ENCODE assay signal across 8 cellular contexts in genomic region chr15:63156708-63157065, GRCh38. TPM values are rescaled to one million over a fixed set of nuclear protein-coding genes. Genes with fewer than 3 reads are reported as not detected.
DNase-seq lines count a peak whose midpoint lies in the region; ATAC-seq, FAIRE-seq and TF ChIP-seq lines count a peak whose summit lies in the region.

No MANE protein-coding gene starts in this region.

- FAIRE-seq in kidney (lab: Jason Lieb, UNC): no peak

- H3K27me3 ChIP-seq in BE2C: no peaks in the 10 kb centered on the region

- H3K9me3 ChIP-seq in BE2C (no peaks in the 10 kb centered on the region), kidney (ENCODE audit: control insufficient read depth in 1 of 2, low read length in 2 of 2) (no peaks in the 10 kb centered on the region)

- TF ChIP-seq CTCF in BE2C (IDR thresholded peaks at IDR 0.05; ENCODE audit: low read depth, low read length) (no peak), kidney (IDR thresholded peaks at IDR 0.05; ENCODE audit: borderline replicate concordance, extremely low read depth, insufficient read depth) (no peak)

- H3K9ac ChIP-seq in kidney (ENCODE audit: low read length in 2 of 2): peak overlapping the region; percentile 84 to 90

- DNase-seq in BE2C (no peak), RPMI7951 (ENCODE audit: low read depth) (peak; percentile 44), cerebellum (ENCODE audit: low spot score) (peak; percentile 29), kidney (no peak), smooth muscle cell of the brain vasculature (ENCODE audit: low read depth, low spot score) (peak; percentile 10), NCI-H1694 treated with DMSO at 0.1 percent for 48 hours (lab: John Stamatoyannopoulos, UW) (no peak)

- H3K4me3 ChIP-seq in BE2C (ENCODE audit: low read depth, low read length) (peak overlapping the region; percentile 95), kidney (ENCODE audit: low read length in 2 of 2) (peak overlapping the region; percentile 85 to 93)

- H3K4me1 ChIP-seq in BE2C: no peaks in the 10 kb centered on the region
- peaks cover 0 to 3% of the 10 kb centered on the region in 2 donors for H3K4me1 ChIP-seq in kidney (ENCODE audit: control insufficient read depth in 1 of 2, insufficient read depth in 1 of 2, low read depth in 1 of 2, low read length in 2 of 2)

- ATAC-seq in GM21381 (IDR thresholded peaks at IDR 0.05; ENCODE audit: unreplicated experiment) (peak; percentile 23), GM21423 (IDR thresholded peaks at IDR 0.05; ENCODE audit: unreplicated experiment) (no peak)

- H3K36me3 ChIP-seq in BE2C (peaks cover 7% of the 10 kb centered on the region; the same call in 1 of the 2 replicates), kidney (ENCODE audit: control insufficient read depth in 1 of 2, insufficient read depth in 2 of 2, low read length in 2 of 2) (peaks cover 2 to 10% of the 10 kb centered on the region in 2 donors)

- peak overlapping the region; percentile 94 to 98 for H3K27ac ChIP-seq in kidney (ENCODE audit: low read depth in 2 of 2, low read length in 2 of 2)

- intact Hi-C loops in kidney (cut with DNase I): no loop called here

RNA-seq across cellular contexts. Expression of gene RPS27L, which starts 0.6 kb away (rescaled TPM):
- 17.8 TPM for polyA plus RNA-seq in BE2C (2012; ENCODE audit: insufficient read depth, insufficient read length, low read depth)
- 233 and 241 TPM in 2 replicates for total RNA-seq in RPMI7951 (2014; rRNA removed; shearing (Covaris generic))
- total RNA-seq in cerebellum (15.7 TPM), kidney (120 TPM)
- polyA plus RNA-seq in kidney (ENCODE audit: insufficient read depth, low read depth, low replicate concordance): 372 TPM

RNA-seq across cellular contexts. Expression of gene RAB8B, which starts 32.7 kb away (rescaled TPM):
- 5.5 TPM for polyA plus RNA-seq in BE2C (2012; ENCODE audit: insufficient read depth, insufficient read length, low read depth)
- 42.4 and 52.0 TPM in 2 replicates for total RNA-seq in RPMI7951 (2014; rRNA removed; shearing (Covaris generic))
- total RNA-seq in cerebellum (61.5 TPM), kidney (33.6 TPM)
- polyA plus RNA-seq in kidney (ENCODE audit: insufficient read depth, low read depth, low replicate concordance): 7.1 TPM

RNA-seq across cellular contexts. Expression of gene LACTB, which starts 35.0 kb away (rescaled TPM):
- 6.9 TPM for polyA plus RNA-seq in BE2C (2012; ENCODE audit: insufficient read depth, insufficient read length, low read depth)
- total RNA-seq in RPMI7951 (2014; rRNA removed; shearing (Covaris generic)): 19.6 and 24.8 TPM in 2 replicates
- total RNA-seq in cerebellum (14.9 TPM), kidney (17.6 TPM)
- polyA plus RNA-seq in kidney (ENCODE audit: insufficient read depth, low read depth, low replicate concordance): 16.8 TPM

Comparison
In these comparisons a context has a peak if more than half of its experiments do, and no peak if none do; other contexts are left out.
1. DNase-seq: peak in RPMI7951 (single experiment), cerebellum (single experiment) and smooth muscle cell of the brain vasculature (single experiment); none in BE2C (single experiment), kidney (single experiment) and NCI-H1694 treated with DMSO at 0.1 percent for 48 hours (single experiment).